ENCODE assay signal across 21 cellular contexts in the genomic region with DNA sequence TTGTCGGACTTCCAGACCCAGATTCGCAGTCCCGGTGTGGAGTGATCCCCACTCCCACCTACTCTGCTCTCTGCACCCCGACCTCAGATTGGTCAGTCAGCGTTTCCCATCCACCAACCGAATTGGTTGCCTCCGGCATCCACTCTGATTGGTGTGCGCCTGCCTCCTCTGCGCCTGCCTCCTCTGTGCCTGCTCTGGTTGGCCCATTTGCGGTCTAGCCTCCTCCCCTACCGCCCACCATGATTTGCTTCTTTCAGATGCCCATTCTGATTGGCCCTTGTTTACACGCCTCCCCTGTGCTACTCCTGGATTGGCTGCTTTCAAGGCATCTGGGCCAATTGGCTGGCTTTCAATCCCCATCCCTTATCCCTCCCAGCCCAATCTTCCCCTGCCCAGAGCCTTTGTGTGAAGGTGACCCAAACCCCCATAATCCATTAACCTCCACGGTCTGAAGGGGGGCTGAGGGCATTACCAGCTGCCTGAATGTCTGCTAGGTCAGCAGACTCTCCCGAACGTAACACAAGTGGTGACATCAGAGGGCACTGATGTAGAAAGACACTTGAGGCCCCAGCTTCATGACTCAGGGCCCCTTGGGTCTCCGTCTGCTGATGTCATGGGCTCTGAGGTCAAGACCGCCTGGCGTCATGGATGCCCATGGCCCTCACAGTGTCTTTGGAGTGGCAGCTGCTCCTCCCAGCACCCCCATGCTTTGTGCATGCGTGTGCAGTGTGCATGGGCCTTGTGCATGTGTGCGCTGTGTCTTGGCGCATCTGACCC.
DNase-seq lines count a peak whose midpoint lies in the region; ATAC-seq and TF ChIP-seq lines count a peak whose summit lies in the region.
"Had no signal": no experiment of that assay in that cellular context is flagged by ENCODE, and none has a peak within 500 bp of the region (broad histone marks: within the 10 kb centered on the region; RNA-seq: fewer than 3 reads in every experiment).

No MANE protein-coding gene starts in this region.

- H3K4me3 Mint-ChIP-seq in activated CD8-positive, alpha-beta memory T cell treated with anti-CD3 and anti-CD28 coated beads, Interleukin-2, amount 10 ng/mL, durations not matched to agents 7 days and 5 days = no peak overlapping the region
- peak overlapping the region; percentile 31 to 38 for H3K4me3 Mint-ChIP-seq in effector memory CD8-positive, alpha-beta T cell
- no peak overlapping the region for H3K4me3 Mint-ChIP-seq in HFFc6
- H3K4me3 Mint-ChIP-seq: brain, natural killer cell had no signal

- no peaks in the 10 kb centered on the region for H3K27me3 ChIP-seq in H7 (ENCODE audit: control insufficient read depth, insufficient read depth, low read length)
- no peaks in the 10 kb centered on the region for H3K27me3 ChIP-seq in psoas muscle (ENCODE audit: insufficient read depth in 3 of 3, low read length in 2 of 3)
- H3K27me3 ChIP-seq: BLaER1, colonic mucosa, right lobe of liver had no signal

- no peak for ATAC-seq in activated CD8-positive, alpha-beta memory T cell treated with anti-CD3 and anti-CD28 coated beads, Interleukin-2, amount 10 ng/mL, durations not matched to agents 7 days and 5 days
- no peak for ATAC-seq in effector memory CD8-positive, alpha-beta T cell (replicated peaks)
- ATAC-seq in psoas muscle = peak; percentile 50 to 63 (median 54)
- ATAC-seq in HG02588 (IDR thresholded peaks at IDR 0.05; ENCODE audit: unreplicated experiment) = no peak
- ATAC-seq in HG03521 (IDR thresholded peaks at IDR 0.05; ENCODE audit: unreplicated experiment) = no peak
- ATAC-seq: natural killer cell had no signal

- H3K4me3 ChIP-seq in H7 (ENCODE audit: insufficient read depth, low read depth, low read length) (no peak overlapping the region), psoas muscle (no peak overlapping the region)
- H3K4me3 ChIP-seq: BLaER1, colonic mucosa, right lobe of liver had no signal

- H3K27ac ChIP-seq in psoas muscle = peak overlapping the region; percentile 20
- H3K27ac ChIP-seq: BLaER1, colonic mucosa, HL-60, parathyroid adenoma, right lobe of liver had no signal

- peaks cover 32% of the 10 kb centered on the region for H3K36me3 Mint-ChIP-seq in activated CD8-positive, alpha-beta memory T cell treated with anti-CD3 and anti-CD28 coated beads, Interleukin-2, amount 10 ng/mL, durations not matched to agents 7 days and 5 days
- H3K36me3 Mint-ChIP-seq in effector memory CD8-positive, alpha-beta T cell (ENCODE audit: insufficient read depth) = peaks cover 11% of the 10 kb centered on the region
- peaks cover 23% of the 10 kb centered on the region for H3K36me3 Mint-ChIP-seq in HFFc6 (ENCODE audit: low read depth)
- H3K36me3 Mint-ChIP-seq: natural killer cell had no signal

- TF ChIP-seq CTCF in psoas muscle (IDR thresholded peaks at IDR 0.05) (no peak), HFFc6 (IDR thresholded peaks at IDR 0.05) (no peak)

- CTCF ChIA-PET in activated CD8-positive, alpha-beta memory T cell treated with anti-CD3 and anti-CD28 coated beads, Interleukin-2, amount 10 ng/mL, durations not matched to agents 7 days and 5 days (lab: Charles Lee) = no interaction called here

- H3K36me3 ChIP-seq in H7 (replicated peaks; ENCODE audit: control insufficient read depth, insufficient read depth, low read length) (peaks cover 13% of the 10 kb centered on the region), psoas muscle (ENCODE audit: insufficient read depth in 1 of 2, low read depth in 1 of 2) (peaks cover 0 to 94% of the 10 kb centered on the region in 2 donors)
- H3K36me3 ChIP-seq: BLaER1, colonic mucosa, right lobe of liver had no signal

- intact Hi-C loops in psoas muscle (cut with DNase I) = no loop called here

- H3K27me3 Mint-ChIP-seq in activated CD8-positive, alpha-beta memory T cell treated with anti-CD3 and anti-CD28 coated beads, Interleukin-2, amount 10 ng/mL, durations not matched to agents 7 days and 5 days = peaks cover 11% of the 10 kb centered on the region
- no peaks in the 10 kb centered on the region for H3K27me3 Mint-ChIP-seq in effector memory CD8-positive, alpha-beta T cell
- H3K27me3 Mint-ChIP-seq in HFFc6 (ENCODE audit: insufficient read depth) = peaks cover 22% of the 10 kb centered on the region

- H3K4me1 ChIP-seq in psoas muscle = no peaks in the 10 kb centered on the region
- H3K4me1 ChIP-seq: colonic mucosa, parathyroid adenoma, right lobe of liver had no signal

- DNase-seq in activated CD8-positive, alpha-beta memory T cell treated with anti-CD3 and anti-CD28 coated beads, Interleukin-2, amount 10 ng/mL, durations not matched to agents 7 days and 5 days = no peak
- DNase-seq in activated CD8-positive, alpha-beta memory T cell treated with anti-CD3 and anti-CD28 coated beads, Interleukin-2, amount 50 U/mL, for 4 hours = no peak
- DNase-seq in H7 = peak; percentile 34
- no peak for DNase-seq in effector memory CD8-positive, alpha-beta T cell
- DNase-seq in psoas muscle = no peak
- DNase-seq in HFFc6 = no peak
- DNase-seq: ACHN, activated T-cell treated with anti-CD3 and anti-CD28 coated beads for 4 hours, colonic mucosa, natural killer cell, NCI-H1092 treated with DMSO at 0.1 percent for 48 hours, NCI-H2029, NCI-H226, NCI-H774, right lobe of liver had no signal

- H3K27ac Mint-ChIP-seq in activated CD8-positive, alpha-beta memory T cell treated with anti-CD3 and anti-CD28 coated beads, Interleukin-2, amount 10 ng/mL, durations not matched to agents 7 days and 5 days = peak overlapping the region; percentile 17
- H3K27ac Mint-ChIP-seq in effector memory CD8-positive, alpha-beta T cell = peak overlapping the region; percentile 59 to 76
- no peak overlapping the region for H3K27ac Mint-ChIP-seq in HFFc6
- H3K27ac Mint-ChIP-seq: brain had no signal

- peaks cover 13% of the 10 kb centered on the region for H3K9me3 Mint-ChIP-seq in activated CD8-positive, alpha-beta memory T cell treated with anti-CD3 and anti-CD28 coated beads, Interleukin-2, amount 10 ng/mL, durations not matched to agents 7 days and 5 days (ENCODE audit: low read depth)
- peaks cover 0 to 3% of the 10 kb centered on the region in 2 donors for H3K9me3 Mint-ChIP-seq in effector memory CD8-positive, alpha-beta T cell
- peaks cover 38% of the 10 kb centered on the region for H3K9me3 Mint-ChIP-seq in HFFc6

- no peaks in the 10 kb centered on the region for H3K9me3 ChIP-seq in psoas muscle
- H3K9me3 ChIP-seq: colonic mucosa, right lobe of liver had no signal

- H3K4me1 Mint-ChIP-seq in activated CD8-positive, alpha-beta memory T cell treated with anti-CD3 and anti-CD28 coated beads, Interleukin-2, amount 10 ng/mL, durations not matched to agents 7 days and 5 days = peaks cover 29% of the 10 kb centered on the region
- peaks cover 25 to 26% of the 10 kb centered on the region in 2 donors for H3K4me1 Mint-ChIP-seq in effector memory CD8-positive, alpha-beta T cell (ENCODE audit: low read depth in 2 of 2)
- no peaks in the 10 kb centered on the region for H3K4me1 Mint-ChIP-seq in HFFc6 (ENCODE audit: low read depth)

- 81 to 85% (median 82%) methylated on average over 21 of the region's 21 CpGs for WGBS in psoas muscle, 3 donors

Comparison
In these comparisons a context has a peak if more than half of its experiments do, and no peak if none do; other contexts are left out.
1. ATAC-seq: peak in psoas muscle (4 of 4); none in activated CD8-positive, alpha-beta memory T cell treated with anti-CD3 and anti-CD28 coated beads, Interleukin-2, amount 10 ng/mL, durations not matched to agents 7 days and 5 days (single experiment), effector memory CD8-positive, alpha-beta T cell (single experiment), HG02588 (single experiment) and HG03521 (single experiment).
2. H3K4me3 Mint-ChIP-seq: peak in effector memory CD8-positive, alpha-beta T cell (2 of 2); none in activated CD8-positive, alpha-beta memory T cell treated with anti-CD3 and anti-CD28 coated beads, Interleukin-2, amount 10 ng/mL, durations not matched to agents 7 days and 5 days (single experiment) and HFFc6 (single experiment).